In the genomic region with DNA sequence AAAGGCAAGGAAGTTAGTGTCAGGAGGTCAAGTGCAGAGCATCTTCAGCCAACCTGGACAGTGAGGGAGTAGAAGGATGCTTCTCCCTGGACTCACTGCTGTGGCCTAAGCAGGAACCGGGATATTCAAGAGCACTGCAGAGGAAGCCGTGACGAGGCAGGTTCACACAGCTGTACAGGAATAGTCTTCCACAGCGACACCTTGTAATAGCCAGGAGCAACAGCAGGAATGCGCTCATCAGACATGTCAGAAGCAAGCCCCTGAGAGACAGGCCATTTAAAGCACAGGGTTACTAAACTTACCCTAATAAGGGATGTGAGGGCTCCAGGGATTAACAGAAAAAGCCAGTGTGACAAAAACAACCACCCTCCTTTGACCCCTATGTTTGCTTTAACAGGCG, we compare ENCODE assay signal across 26 cellular contexts. TPM values are rescaled to one million over a fixed set of nuclear protein-coding genes. Genes with fewer than 3 reads are reported as not detected.
A peak's percentile ranks its signal among the peaks of the same experiment; 100 is the strongest.
DNase-seq lines count a peak whose midpoint lies in the region; ATAC-seq and TF ChIP-seq lines count a peak whose summit lies in the region.
"Had no signal": no experiment of that assay in that cellular context is flagged by ENCODE, and none has a peak within 500 bp of the region (broad histone marks: within the 10 kb centered on the region; RNA-seq: fewer than 3 reads in every experiment).

No MANE protein-coding gene starts in this region.

- H3K27ac Mint-ChIP-seq in activated CD4-positive, alpha-beta memory T cell treated with anti-CD3 and anti-CD28 coated beads for 36 hours, result peak overlapping the region; percentile 58
- H3K27ac Mint-ChIP-seq in stimulated activated memory B cell treated with anti-CD40 and anti-IgM and Interleukin-4, amounts not matched to agents 10 μg/mL and 1 μg/mL and 100 μg/mL, for 72 hours, result peak overlapping the region; percentile 12
- H3K27ac Mint-ChIP-seq in naive thymus-derived CD8-positive, alpha-beta T cell, result peak overlapping the region in 3 of 10 donors; percentile 14 to 67 (median 56)

- H3K27ac ChIP-seq in cardiac muscle cell (peak overlapping the region; percentile 4), right cardiac atrium (ENCODE audit: low read length) (no peak overlapping the region)
- H3K27ac ChIP-seq: BLaER1 treated with 17β-estradiol and CSF1 and Interleukin-3, amounts not matched to agents 10 nM and 100 nM; dorsolateral prefrontal cortex; gastroesophageal sphincter; pancreas; spleen; upper lobe of left lung had no signal

- no peaks in the 10 kb centered on the region for H3K9me3 Mint-ChIP-seq in activated CD4-positive, alpha-beta memory T cell treated with anti-CD3 and anti-CD28 coated beads for 36 hours
- no peaks in the 10 kb centered on the region for H3K9me3 Mint-ChIP-seq in stimulated activated memory B cell treated with anti-CD40 and anti-IgM and Interleukin-4, amounts not matched to agents 10 μg/mL and 1 μg/mL and 100 μg/mL, for 72 hours
- H3K9me3 Mint-ChIP-seq in naive thymus-derived CD8-positive, alpha-beta T cell, result no peaks in the 10 kb centered on the region
- H3K9me3 Mint-ChIP-seq: central memory CD8-positive, alpha-beta T cell; IgD-negative memory B cell; immature natural killer cell; neural crest cell; T-helper 1 cell treated with Interleukin-12 subunit alpha and Interleukin-12 subunit beta and Interleukin-4 antibody, amounts not matched to agents 30 μg/mL and 1 μg/mL, for 36 hours had no signal

- POLR2A ChIA-PET in activated CD4-positive, alpha-beta memory T cell treated with anti-CD3 and anti-CD28 coated beads for 36 hours (lab: Charles Lee), result no interaction called here
- POLR2A ChIA-PET in naive thymus-derived CD8-positive, alpha-beta T cell (lab: Charles Lee), result interaction anchor here (0.7 kb wide), 1 partner anchor 40 kb away, joined by 3 read pairs; no protein-coding TSS in a partner anchor

- no peak for ATAC-seq in right cardiac atrium
- ATAC-seq in stimulated activated memory B cell treated with anti-CD40 and anti-IgM and Interleukin-4, amounts not matched to agents 10 μg/mL and 1 μg/mL and 100 μg/mL, for 72 hours, result no peak
- no peak for ATAC-seq in naive thymus-derived CD8-positive, alpha-beta T cell
- ATAC-seq: activated CD8-positive, alpha-beta memory T cell treated with anti-CD3 and anti-CD28 coated beads, Interleukin-2, amount 10 ng/mL, durations not matched to agents 7 days and 5 days; gastroesophageal sphincter; pancreas had no signal

- TF ChIP-seq CTCF in cardiac muscle cell (IDR thresholded peaks at IDR 0.05; ENCODE audit: low read depth, low read length), result no peak

- H3K9me3 ChIP-seq in cardiac muscle cell (ENCODE audit: low read depth) (no peaks in the 10 kb centered on the region), right cardiac atrium (ENCODE audit: control insufficient read depth, low read length) (no peaks in the 10 kb centered on the region)
- H3K9me3 ChIP-seq: Caco-2, gastroesophageal sphincter, pancreas, SK-N-SH, spleen, upper lobe of left lung had no signal

- peaks cover 4% of the 10 kb centered on the region for H3K36me3 ChIP-seq in cardiac muscle cell

- H3K4me1 ChIP-seq in cardiac muscle cell (ENCODE audit: low read depth), result peaks cover 10% of the 10 kb centered on the region
- H3K4me1 ChIP-seq in right cardiac atrium (ENCODE audit: control insufficient read depth, insufficient read depth, low read length), result peaks cover 2% of the 10 kb centered on the region
- H3K4me1 ChIP-seq: Caco-2 had no signal

- no peak overlapping the region for H3K4me3 Mint-ChIP-seq in activated CD4-positive, alpha-beta memory T cell treated with anti-CD3 and anti-CD28 coated beads for 36 hours
- no peak overlapping the region for H3K4me3 Mint-ChIP-seq in stimulated activated memory B cell treated with anti-CD40 and anti-IgM and Interleukin-4, amounts not matched to agents 10 μg/mL and 1 μg/mL and 100 μg/mL, for 72 hours
- no peak overlapping the region for H3K4me3 Mint-ChIP-seq in naive thymus-derived CD8-positive, alpha-beta T cell
- H3K4me3 Mint-ChIP-seq: activated CD8-positive, alpha-beta memory T cell treated with anti-CD3 and anti-CD28 coated beads, Interleukin-2, amount 10 ng/mL, durations not matched to agents 7 days and 5 days; central memory CD8-positive, alpha-beta T cell; immature natural killer cell; T-helper 1 cell treated with Interleukin-12 subunit alpha and Interleukin-12 subunit beta and Interleukin-4 antibody, amounts not matched to agents 30 μg/mL and 1 μg/mL, for 36 hours had no signal

- intact Hi-C loops in right cardiac atrium (cut with DNase I), result no loop called here
- intact Hi-C loops in activated CD4-positive, alpha-beta memory T cell treated with anti-CD3 and anti-CD28 coated beads for 36 hours (cut with micrococcal nuclease), result no loop called here

- 91% methylated on average over 6 of the region's 6 CpGs for whole genome bisulfite sequencing in right cardiac atrium

- H3K4me1 Mint-ChIP-seq in activated CD4-positive, alpha-beta memory T cell treated with anti-CD3 and anti-CD28 coated beads for 36 hours (ENCODE audit: low read depth), result peaks cover 15% of the 10 kb centered on the region
- peaks cover 22% of the 10 kb centered on the region for H3K4me1 Mint-ChIP-seq in stimulated activated memory B cell treated with anti-CD40 and anti-IgM and Interleukin-4, amounts not matched to agents 10 μg/mL and 1 μg/mL and 100 μg/mL, for 72 hours
- peaks cover 11 to 27% (median 22%) of the 10 kb centered on the region in 4 donors for H3K4me1 Mint-ChIP-seq in naive thymus-derived CD8-positive, alpha-beta T cell

- CTCF ChIA-PET in activated CD4-positive, alpha-beta memory T cell treated with anti-CD3 and anti-CD28 coated beads for 36 hours (lab: Charles Lee), result no interaction called here

- peaks cover 14% of the 10 kb centered on the region for H3K36me3 Mint-ChIP-seq in activated CD4-positive, alpha-beta memory T cell treated with anti-CD3 and anti-CD28 coated beads for 36 hours
- peaks cover 31% of the 10 kb centered on the region for H3K36me3 Mint-ChIP-seq in stimulated activated memory B cell treated with anti-CD40 and anti-IgM and Interleukin-4, amounts not matched to agents 10 μg/mL and 1 μg/mL and 100 μg/mL, for 72 hours
- H3K36me3 Mint-ChIP-seq in naive thymus-derived CD8-positive, alpha-beta T cell, result peaks cover 0 to 26% (median 8%) of the 10 kb centered on the region in 3 donors

- DNase-seq in cardiac muscle cell (ENCODE audit: low read depth in 1 of 2, low spot score in 1 of 2), result no peak
- no peak for DNase-seq in right cardiac atrium
- no peak for DNase-seq in activated CD4-positive, alpha-beta memory T cell treated with anti-CD3 and anti-CD28 coated beads for 36 hours
- DNase-seq in naive thymus-derived CD8-positive, alpha-beta T cell, result no peak
- DNase-seq: activated CD4-positive, alpha-beta T cell treated with anti-CD3 and anti-CD28 coated beads for 4 hours; activated CD8-positive, alpha-beta memory T cell treated with anti-CD3 and anti-CD28 coated beads, Interleukin-2, amount 10 ng/mL, durations not matched to agents 7 days and 5 days; Caco-2; DMS79 treated with DMSO at 0.1 percent for 48 hours; dorsolateral prefrontal cortex; GF-D8; HCEC 1CT; hypothalamus; immature natural killer cell; OCI-M1; pancreas; SK-N-SH; spleen; substantia nigra; upper lobe of left lung had no signal

- H3K27me3 Mint-ChIP-seq in activated CD4-positive, alpha-beta memory T cell treated with anti-CD3 and anti-CD28 coated beads for 36 hours, result no peaks in the 10 kb centered on the region
- H3K27me3 Mint-ChIP-seq in stimulated activated memory B cell treated with anti-CD40 and anti-IgM and Interleukin-4, amounts not matched to agents 10 μg/mL and 1 μg/mL and 100 μg/mL, for 72 hours, result no peaks in the 10 kb centered on the region
- no peaks in the 10 kb centered on the region for H3K27me3 Mint-ChIP-seq in naive thymus-derived CD8-positive, alpha-beta T cell
- H3K27me3 Mint-ChIP-seq: activated CD8-positive, alpha-beta memory T cell treated with anti-CD3 and anti-CD28 coated beads, Interleukin-2, amount 10 ng/mL, durations not matched to agents 7 days and 5 days; central memory CD8-positive, alpha-beta T cell; IgD-negative memory B cell had no signal

- H3K4me3 ChIP-seq in cardiac muscle cell (no peak overlapping the region), right cardiac atrium (ENCODE audit: low read length) (no peak overlapping the region)
- H3K4me3 ChIP-seq: BLaER1 treated with 17β-estradiol and CSF1 and Interleukin-3, amounts not matched to agents 10 nM and 100 nM; dorsolateral prefrontal cortex; gastroesophageal sphincter; pancreas; spleen; upper lobe of left lung had no signal

- H3K27me3 ChIP-seq in cardiac muscle cell (no peaks in the 10 kb centered on the region), right cardiac atrium (ENCODE audit: control insufficient read depth, insufficient read depth) (no peaks in the 10 kb centered on the region)
- H3K27me3 ChIP-seq: BLaER1 treated with 17β-estradiol and CSF1 and Interleukin-3, amounts not matched to agents 10 nM and 100 nM; dorsolateral prefrontal cortex; gastroesophageal sphincter; pancreas; spleen; upper lobe of left lung had no signal

RNA-seq across cellular contexts. Expression of a gene that starts 3.5 kb away (rescaled TPM):
- total RNA-seq in cardiac muscle cell (14.2 and 15.1 TPM in 2 replicates), right cardiac atrium (1 to 10 TPM; 5.3 to 6.1 (median 5.6) TPM)
- polyA plus RNA-seq in cardiac muscle cell (5.9 and 9.1 TPM in 2 replicates), right cardiac atrium (4.5 TPM)
- 10 to 100 TPM; 12.0 to 14.5 TPM for total RNA-seq in activated CD4-positive, alpha-beta memory T cell treated with anti-CD3 and anti-CD28 coated beads for 36 hours
- 10 to 100 TPM; 16.5 to 18.5 TPM for total RNA-seq in naive thymus-derived CD8-positive, alpha-beta T cell
- 1 to 10 TPM; 2.7 to 3.9 (median 3.1) TPM for polyA plus RNA-seq in naive thymus-derived CD8-positive, alpha-beta T cell

RNA-seq across cellular contexts. Expression of a gene that starts 28.5 kb away (rescaled TPM):
- total RNA-seq in cardiac muscle cell (63.0 and 67.2 TPM in 2 replicates), right cardiac atrium (10 to 100 TPM; 42.7 to 54.3 (median 45.9) TPM)
- polyA plus RNA-seq in cardiac muscle cell (88.2 and 104 TPM in 2 replicates), right cardiac atrium (62.6 TPM)
- 10 to 100 TPM; 50.5 to 50.9 TPM for total RNA-seq in activated CD4-positive, alpha-beta memory T cell treated with anti-CD3 and anti-CD28 coated beads for 36 hours
- total RNA-seq in naive thymus-derived CD8-positive, alpha-beta T cell, result 100 to 1,000 TPM; 102 to 104 TPM
- 10 to 100 TPM; 52.7 to 76.5 (median 63.9) TPM for polyA plus RNA-seq in naive thymus-derived CD8-positive, alpha-beta T cell

RNA-seq across cellular contexts. Expression of a gene that starts 29.5 kb away (rescaled TPM):
- total RNA-seq in cardiac muscle cell (27.6 and 28.3 TPM in 2 replicates), right cardiac atrium (10 to 100 TPM in 3 of 4 donors, 1 to 10 TPM in 1; 6.8 to 17.0 (median 14.0) TPM)
- polyA plus RNA-seq in cardiac muscle cell (33.4 and 41.1 TPM in 2 replicates), right cardiac atrium (13.5 TPM)
- under 1 TPM; 0.58 to 0.76 TPM for total RNA-seq in activated CD4-positive, alpha-beta memory T cell treated with anti-CD3 and anti-CD28 coated beads for 36 hours
- 1 to 10 TPM; 1.5 to 2.5 TPM for total RNA-seq in naive thymus-derived CD8-positive, alpha-beta T cell
- polyA plus RNA-seq in naive thymus-derived CD8-positive, alpha-beta T cell, result under 1 TPM in 2 of 3 donors, not detected in 1; 0.22 to 0.28 TPM

RNA-seq across cellular contexts. Expression of a gene that starts 59.2 kb away (rescaled TPM):
- total RNA-seq in cardiac muscle cell (22.5 and 25.3 TPM in 2 replicates), right cardiac atrium (10 to 100 TPM; 21.0 to 26.6 (median 25.8) TPM)
- polyA plus RNA-seq in cardiac muscle cell (29.7 and 35.5 TPM in 2 replicates), right cardiac atrium (21.3 TPM)
- total RNA-seq in activated CD4-positive, alpha-beta memory T cell treated with anti-CD3 and anti-CD28 coated beads for 36 hours, result 10 to 100 TPM; 42.0 to 46.0 TPM
- total RNA-seq in naive thymus-derived CD8-positive, alpha-beta T cell, result 10 to 100 TPM; 31.5 to 34.2 TPM
- polyA plus RNA-seq in naive thymus-derived CD8-positive, alpha-beta T cell, result 10 to 100 TPM; 13.6 to 22.3 (median 16.1) TPM
